Comparison of ENCODE assay signal across 20 cellular contexts in the genomic region with DNA sequence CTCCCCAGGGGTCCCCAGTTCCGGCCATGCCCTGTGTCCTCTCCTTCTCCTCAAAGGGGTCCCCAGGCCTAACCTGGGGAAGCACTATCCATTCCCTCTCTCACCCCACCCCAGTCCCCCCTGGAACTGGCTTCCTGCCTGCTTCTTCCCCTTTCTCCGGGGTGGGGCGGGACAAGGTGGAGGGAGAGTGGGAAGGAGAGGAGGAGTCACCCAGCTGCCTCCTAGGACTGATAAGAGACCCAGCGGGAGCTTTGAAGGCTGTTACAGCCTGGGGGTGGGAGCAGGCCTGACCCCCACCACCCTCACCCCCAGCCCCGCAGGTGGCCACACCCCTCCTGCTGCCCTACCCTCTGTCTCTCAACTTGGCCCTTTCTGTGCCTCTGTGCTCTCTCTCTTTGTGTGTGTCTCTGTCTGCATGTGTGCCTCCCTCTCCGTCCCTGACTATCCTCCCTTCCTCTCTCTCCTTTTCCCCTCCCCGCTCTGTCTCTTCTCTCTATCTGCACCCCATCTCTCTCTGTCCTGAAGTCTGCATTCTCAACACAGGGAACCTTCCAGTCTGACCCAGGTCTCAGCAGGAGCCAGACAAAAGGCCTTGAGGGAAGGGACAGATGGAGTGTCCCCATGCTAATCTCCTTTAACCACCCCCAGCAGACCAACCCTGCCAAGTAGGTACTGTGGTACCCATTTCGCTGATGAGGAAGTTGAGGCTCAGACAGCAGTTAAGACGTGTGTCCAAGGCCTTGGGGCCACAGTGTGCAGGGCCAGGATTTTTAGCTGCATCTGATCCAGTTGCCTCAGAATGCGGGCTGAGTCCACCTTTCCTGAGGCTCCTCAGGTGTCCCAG.
A peak's percentile ranks its signal among the peaks of the same experiment; 100 is the strongest.
DNase-seq lines count a peak whose midpoint lies in the region; ATAC-seq and TF ChIP-seq lines count a peak whose summit lies in the region.
"Had no signal": no experiment of that assay in that cellular context is flagged by ENCODE, and none has a peak within 500 bp of the region (broad histone marks: within the 10 kb centered on the region; RNA-seq: fewer than 3 reads in every experiment).

No MANE protein-coding gene starts in this region.

- H3K9ac ChIP-seq in endodermal cell (ENCODE audit: extremely low read depth, low read length, poor library complexity, severe bottlenecking), result no peak overlapping the region

- in situ Hi-C loops in KBM-7 (cut with MboI; ENCODE audit: low pct_unique_long_range_greater_than_20kb, low sequenced_read_pairs), result no loop called here

- H3K4me2 ChIP-seq in osteoblast (ENCODE audit: insufficient read depth, low read length), result no peak overlapping the region

- H3K4me1 Mint-ChIP-seq in CD8-positive, alpha-beta memory T cell, result no peaks in the 10 kb centered on the region
- peaks cover 16% of the 10 kb centered on the region for H3K4me1 Mint-ChIP-seq in endodermal cell
- H3K4me1 Mint-ChIP-seq in activated CD4-positive, alpha-beta memory T cell treated with anti-CD3 and anti-CD28 coated beads, Interleukin-2, amount 10 ng/mL, durations not matched to agents 7 days and 5 days, result no peaks in the 10 kb centered on the region

- H4K20me1 ChIP-seq in osteoblast (ENCODE audit: insufficient read depth, low read length), result no peaks in the 10 kb centered on the region

- no peak for DNase-seq in CD8-positive, alpha-beta memory T cell
- DNase-seq in KBM-7, result peak; percentile 9
- DNase-seq in endodermal cell, result peak; percentile 82
- peak; percentile 50 for DNase-seq in osteoblast (ENCODE audit: insufficient read length, low spot score, missing footprints)
- DNase-seq in DMS79 (lab: John Stamatoyannopoulos, UW), result no peak
- no peak for DNase-seq in activated CD4-positive, alpha-beta memory T cell treated with anti-CD3 and anti-CD28 coated beads, Interleukin-2, amount 10 ng/mL, durations not matched to agents 7 days and 5 days
- DNase-seq in dermis blood vessel endothelial cell, result no peak
- DNase-seq: BE2C; Calu3; CD4-positive, alpha-beta T cell; EL; GOT3; IMR-90; Kasumi-1; NCI-H1105; NCI-H2081; NCI-H2171 treated with DMSO at 0.1 percent for 48 hours; NCI-H446 treated with DMSO at 0.1 percent for 48 hours; Peyer's patch had no signal

- CTCF ChIA-PET in CD8-positive, alpha-beta memory T cell (lab: Charles Lee), result no interaction called here
- CTCF ChIA-PET in activated CD4-positive, alpha-beta memory T cell treated with anti-CD3 and anti-CD28 coated beads, Interleukin-2, amount 10 ng/mL, durations not matched to agents 7 days and 5 days (lab: Charles Lee), result no interaction called here

- no peaks in the 10 kb centered on the region for H3K27me3 ChIP-seq in CD8-positive, alpha-beta memory T cell (ENCODE audit: insufficient read depth, low read length, poor library complexity, severe bottlenecking)
- H3K27me3 ChIP-seq in endodermal cell (ENCODE audit: control insufficient read depth, insufficient read depth, low read length, poor library complexity, severe bottlenecking) (no peaks in the 10 kb centered on the region), osteoblast (ENCODE audit: insufficient read depth, low read length) (peaks cover 22% of the 10 kb centered on the region)
- H3K27me3 ChIP-seq: BE2C, Peyer's patch had no signal

- H3K4me3 ChIP-seq in CD8-positive, alpha-beta memory T cell (ENCODE audit: low read length), result no peak overlapping the region
- no peak overlapping the region for H3K4me3 ChIP-seq in endodermal cell (ENCODE audit: low read length)
- no peak overlapping the region for H3K4me3 ChIP-seq in osteoblast (ENCODE audit: insufficient read depth, low read length)
- H3K4me3 ChIP-seq: Peyer's patch had no signal

- H3K9me3 ChIP-seq in CD8-positive, alpha-beta memory T cell (ENCODE audit: low read length), result no peaks in the 10 kb centered on the region
- H3K9me3 ChIP-seq in endodermal cell (ENCODE audit: control insufficient read depth, low read length), result no peaks in the 10 kb centered on the region
- H3K9me3 ChIP-seq in osteoblast (ENCODE audit: low read depth, low read length), result peaks cover 4% of the 10 kb centered on the region
- H3K9me3 ChIP-seq: BE2C, Peyer's patch had no signal

- 79 to 87% methylated on average over 4 to 8 of the region's 10 CpGs for WGBS in endodermal cell (ENCODE audit: insufficient coverage in 1 of 2, insufficient read length in 1 of 2), 2 experiments

- peaks cover 0 to 6% of the 10 kb centered on the region in 2 donors for H3K27me3 Mint-ChIP-seq in CD8-positive, alpha-beta memory T cell
- H3K27me3 Mint-ChIP-seq in endodermal cell (ENCODE audit: insufficient read depth), result no peaks in the 10 kb centered on the region
- H3K27me3 Mint-ChIP-seq in activated CD4-positive, alpha-beta memory T cell treated with anti-CD3 and anti-CD28 coated beads, Interleukin-2, amount 10 ng/mL, durations not matched to agents 7 days and 5 days, result no peaks in the 10 kb centered on the region
- H3K27me3 Mint-ChIP-seq: CD4-positive, alpha-beta T cell had no signal

- H3K27ac ChIP-seq in CD8-positive, alpha-beta memory T cell (ENCODE audit: low read depth, low read length), result peak overlapping the region; percentile 6
- no peak overlapping the region for H3K27ac ChIP-seq in endodermal cell (ENCODE audit: low read depth, low read length)
- no peak overlapping the region for H3K27ac ChIP-seq in osteoblast (ENCODE audit: low read depth, low read length)
- H3K27ac ChIP-seq: Peyer's patch had no signal

- ATAC-seq in HG03097 (IDR thresholded peaks at IDR 0.05; ENCODE audit: low FRiP score, unreplicated experiment), result no peak

- H3K36me3 Mint-ChIP-seq in CD8-positive, alpha-beta memory T cell, result no peaks in the 10 kb centered on the region
- H3K36me3 Mint-ChIP-seq in endodermal cell (ENCODE audit: low read depth), result no peaks in the 10 kb centered on the region
- no peaks in the 10 kb centered on the region for H3K36me3 Mint-ChIP-seq in activated CD4-positive, alpha-beta memory T cell treated with anti-CD3 and anti-CD28 coated beads, Interleukin-2, amount 10 ng/mL, durations not matched to agents 7 days and 5 days (ENCODE audit: low read depth)

- H3K4me1 ChIP-seq in CD8-positive, alpha-beta memory T cell (ENCODE audit: insufficient read depth, low read length), result no peaks in the 10 kb centered on the region
- H3K4me1 ChIP-seq in endodermal cell (ENCODE audit: control insufficient read depth, insufficient read depth, low read length) (no peaks in the 10 kb centered on the region), osteoblast (ENCODE audit: insufficient read depth, low read length) (no peaks in the 10 kb centered on the region)
- H3K4me1 ChIP-seq: BE2C, Peyer's patch had no signal

- no peaks in the 10 kb centered on the region for H3K79me2 ChIP-seq in osteoblast (ENCODE audit: insufficient read depth, low read length)

- TF ChIP-seq CTCF in endodermal cell (conservative IDR thresholded peaks at IDR 0.05) (no peak), osteoblast (IDR thresholded peaks at IDR 0.05; ENCODE audit: extremely low read depth, low read depth, low read length) (no peak)

- H3K36me3 ChIP-seq in CD8-positive, alpha-beta memory T cell (ENCODE audit: insufficient read depth, low read length), result no peaks in the 10 kb centered on the region
- no peaks in the 10 kb centered on the region for H3K36me3 ChIP-seq in endodermal cell (ENCODE audit: control insufficient read depth, insufficient read depth, low read length)
- no peaks in the 10 kb centered on the region for H3K36me3 ChIP-seq in osteoblast (ENCODE audit: insufficient read depth, low read length)
- H3K36me3 ChIP-seq: BE2C, Peyer's patch had no signal

- H3K4me3 Mint-ChIP-seq in CD8-positive, alpha-beta memory T cell, result no peak overlapping the region
- H3K4me3 Mint-ChIP-seq in endodermal cell, result no peak overlapping the region
- no peak overlapping the region for H3K4me3 Mint-ChIP-seq in activated CD4-positive, alpha-beta memory T cell treated with anti-CD3 and anti-CD28 coated beads, Interleukin-2, amount 10 ng/mL, durations not matched to agents 7 days and 5 days
- H3K4me3 Mint-ChIP-seq: CD4-positive, alpha-beta T cell had no signal

- H3K9me3 Mint-ChIP-seq in CD8-positive, alpha-beta memory T cell, result no peaks in the 10 kb centered on the region
- H3K9me3 Mint-ChIP-seq in endodermal cell, result no peaks in the 10 kb centered on the region
- H3K9me3 Mint-ChIP-seq in activated CD4-positive, alpha-beta memory T cell treated with anti-CD3 and anti-CD28 coated beads, Interleukin-2, amount 10 ng/mL, durations not matched to agents 7 days and 5 days, result no peaks in the 10 kb centered on the region
- H3K9me3 Mint-ChIP-seq: CD4-positive, alpha-beta T cell had no signal

- no peak overlapping the region for H3K27ac Mint-ChIP-seq in CD8-positive, alpha-beta memory T cell
- H3K27ac Mint-ChIP-seq in endodermal cell, result peak overlapping the region; percentile 89
- H3K27ac Mint-ChIP-seq in activated CD4-positive, alpha-beta memory T cell treated with anti-CD3 and anti-CD28 coated beads, Interleukin-2, amount 10 ng/mL, durations not matched to agents 7 days and 5 days, result no peak overlapping the region
- H3K27ac Mint-ChIP-seq: CD4-positive, alpha-beta T cell had no signal

- no peak overlapping the region for H2AFZ ChIP-seq in osteoblast (ENCODE audit: low read length)

- POLR2A ChIA-PET in CD8-positive, alpha-beta memory T cell (lab: Charles Lee), result no interaction called here
- POLR2A ChIA-PET in activated CD4-positive, alpha-beta memory T cell treated with anti-CD3 and anti-CD28 coated beads, Interleukin-2, amount 10 ng/mL, durations not matched to agents 7 days and 5 days (lab: Charles Lee), result no interaction called here

Comparison
In these comparisons a context has a peak if more than half of its experiments do, and no peak if none do; other contexts are left out.
1. DNase-seq: peak in KBM-7 (single experiment), endodermal cell (single experiment) and osteoblast (single experiment); none in CD8-positive, alpha-beta memory T cell (0 of 5), DMS79 (single experiment), activated CD4-positive, alpha-beta memory T cell treated with anti-CD3 and anti-CD28 coated beads, Interleukin-2, amount 10 ng/mL, durations not matched to agents 7 days and 5 days (single experiment) and dermis blood vessel endothelial cell (single experiment).